ENCODE assay signal across 21 cellular contexts in genomic region chr17:57211010-57211411, GRCh38. TPM values are rescaled to one million over a fixed set of nuclear protein-coding genes. Genes with fewer than 3 reads are reported as not detected.
DNase-seq lines count a peak whose midpoint lies in the region; ATAC-seq lines count a peak whose summit lies in the region.
"Had no signal": no experiment of that assay in that cellular context is flagged by ENCODE, and none has a peak within 500 bp of the region (broad histone marks: within the 10 kb centered on the region; RNA-seq: fewer than 3 reads in every experiment).

No MANE protein-coding gene starts in this region.

- DNase-seq in Daoy (ENCODE audit: low read depth) = peak; percentile 61
- DNase-seq in HT1080 (ENCODE audit: low read depth) = peak; percentile 41
- peak; percentile 9 for DNase-seq in astrocyte of the hippocampus (ENCODE audit: low read depth, low spot score)
- DNase-seq in iris pigment epithelial cell (ENCODE audit: low read depth) = peak; percentile 18
- DNase-seq in LoVo (ENCODE audit: low spot score) = no peak
- no peak for DNase-seq in anterior cingulate cortex (lab: John Stamatoyannopoulos, UW)
- DNase-seq: activated CD4-positive, alpha-beta T cell treated with anti-CD3 and anti-CD28 coated beads for 1 hour; activated naive CD4-positive, alpha-beta T cell treated with anti-CD3 and anti-CD28 coated beads, Interleukin-2, amount 10 ng/mL, durations not matched to agents 7 days and 5 days; activated T-cell treated with anti-CD3 and anti-CD28 coated beads, Interleukin-2, amount 50 U/mL, for 72 hours; dorsolateral prefrontal cortex; Kasumi-1; NCI-H1105; nucleus accumbens; spleen; stimulated activated CD4-positive, alpha-beta T cell treated with anti-CD3 and anti-CD28 coated beads, Interleukin-4, amount 100 ng/mL, for 1 hour; stimulated activated naive CD4-positive, alpha-beta T cell; SW 1271; testis; uterus had no signal

- no peak for ATAC-seq in GM21723 (IDR thresholded peaks at IDR 0.05; ENCODE audit: unreplicated experiment)
- no peak for ATAC-seq in HG03378 (IDR thresholded peaks at IDR 0.05; ENCODE audit: unreplicated experiment)
- ATAC-seq: activated T-cell treated with anti-CD3 and anti-CD28 coated beads, Interleukin-2, amount 50 U/mL, for 72 hours had no signal

RNA-seq across cellular contexts. Expression of gene MSI2, which starts 45.3 kb away (rescaled TPM):
- 13.8 and 18.8 TPM in 2 replicates for total RNA-seq in Daoy (2014; rRNA removed; shearing (Covaris generic))
- 26.9 and 33.0 TPM in 2 replicates for total RNA-seq in HT1080 (2014; rRNA removed; shearing (Covaris generic))
- polyA plus RNA-seq in HT1080 (2015; cell fraction: cytosol; rRNA removed) = 22.4 and 24.5 TPM in 2 replicates
- 34.1 and 34.9 TPM in 2 replicates for polyA plus RNA-seq in HT1080 (2015; cell fraction: nucleus; rRNA removed)

Comparison
In these comparisons a context has a peak if more than half of its experiments do, and no peak if none do; other contexts are left out.
1. DNase-seq: peak in Daoy (single experiment), HT1080 (single experiment), astrocyte of the hippocampus (single experiment) and iris pigment epithelial cell (single experiment); none in LoVo (single experiment) and anterior cingulate cortex (0 of 58).